In the genomic region with DNA sequence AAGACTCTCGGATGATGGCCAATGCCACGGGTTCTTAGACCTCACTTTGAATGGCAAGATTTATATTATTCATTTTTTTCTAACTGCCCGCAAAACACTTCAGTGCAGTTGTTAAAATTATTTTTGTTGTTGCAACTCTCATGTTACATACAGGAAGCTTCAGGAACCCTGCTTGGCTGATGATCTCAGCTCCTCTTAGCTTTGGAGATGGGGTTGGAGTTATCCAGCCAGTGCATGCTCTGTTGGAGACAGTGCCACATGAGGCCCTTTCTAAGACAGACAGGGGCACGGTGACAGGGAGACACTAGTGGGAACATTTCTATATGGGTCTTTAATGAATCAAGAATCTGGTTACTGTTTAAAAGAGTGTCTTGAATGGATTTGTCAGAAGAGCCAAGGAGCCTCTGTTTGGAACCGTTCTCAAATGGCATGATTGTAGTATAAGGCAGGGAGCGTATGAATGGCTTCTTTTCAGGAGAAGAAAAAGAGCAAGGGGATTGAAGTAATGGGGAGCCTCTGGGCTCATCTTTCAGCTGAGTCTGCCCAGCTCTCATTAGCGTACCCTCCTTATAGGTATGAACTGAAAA, we compare ENCODE assay signal across 1 cellular context.
TF ChIP-seq lines count a peak whose summit lies in the region.

No MANE protein-coding gene starts in this region.

TF ChIP-seq in GM12878, 131 proteins besides CTCF, POLR2A, EP300 and RAD21:
- no peak for TF ChIP-seq MTA3 (IDR thresholded peaks at IDR 0.05; ENCODE audit: borderline replicate concordance, low read length)
- no peak for TF ChIP-seq NRF1 (conservative IDR thresholded peaks at IDR 0.05; ENCODE audit: low read depth, low read length)
- TF ChIP-seq ZSCAN29 (IDR thresholded peaks at IDR 0.05) = no peak
- TF ChIP-seq SRF (IDR thresholded peaks at IDR 0.05; ENCODE audit: low read depth in 2 of 2, low read length in 2 of 2) = no peak
- TF ChIP-seq, protein P1, sequence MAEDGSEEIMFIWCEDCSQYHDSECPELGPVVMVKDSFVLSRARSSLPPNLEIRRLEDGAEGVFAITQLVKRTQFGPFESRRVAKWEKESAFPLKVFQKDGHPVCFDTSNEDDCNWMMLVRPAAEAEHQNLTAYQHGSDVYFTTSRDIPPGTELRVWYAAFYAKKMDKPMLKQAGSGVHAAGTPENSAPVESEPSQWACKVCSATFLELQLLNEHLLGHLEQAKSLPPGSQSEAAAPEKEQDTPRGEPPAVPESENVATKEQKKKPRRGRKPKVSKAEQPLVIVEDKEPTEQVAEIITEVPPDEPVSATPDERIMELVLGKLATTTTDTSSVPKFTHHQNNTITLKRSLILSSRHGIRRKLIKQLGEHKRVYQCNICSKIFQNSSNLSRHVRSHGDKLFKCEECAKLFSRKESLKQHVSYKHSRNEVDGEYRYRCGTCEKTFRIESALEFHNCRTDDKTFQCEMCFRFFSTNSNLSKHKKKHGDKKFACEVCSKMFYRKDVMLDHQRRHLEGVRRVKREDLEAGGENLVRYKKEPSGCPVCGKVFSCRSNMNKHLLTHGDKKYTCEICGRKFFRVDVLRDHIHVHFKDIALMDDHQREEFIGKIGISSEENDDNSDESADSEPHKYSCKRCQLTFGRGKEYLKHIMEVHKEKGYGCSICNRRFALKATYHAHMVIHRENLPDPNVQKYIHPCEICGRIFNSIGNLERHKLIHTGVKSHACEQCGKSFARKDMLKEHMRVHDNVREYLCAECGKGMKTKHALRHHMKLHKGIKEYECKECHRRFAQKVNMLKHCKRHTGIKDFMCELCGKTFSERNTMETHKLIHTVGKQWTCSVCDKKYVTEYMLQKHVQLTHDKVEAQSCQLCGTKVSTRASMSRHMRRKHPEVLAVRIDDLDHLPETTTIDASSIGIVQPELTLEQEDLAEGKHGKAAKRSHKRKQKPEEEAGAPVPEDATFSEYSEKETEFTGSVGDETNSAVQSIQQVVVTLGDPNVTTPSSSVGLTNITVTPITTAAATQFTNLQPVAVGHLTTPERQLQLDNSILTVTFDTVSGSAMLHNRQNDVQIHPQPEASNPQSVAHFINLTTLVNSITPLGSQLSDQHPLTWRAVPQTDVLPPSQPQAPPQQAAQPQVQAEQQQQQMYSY (CRISPR knock-in tag; IDR thresholded peaks at IDR 0.05) = no peak
- no peak for TF ChIP-seq JUNB (IDR thresholded peaks at IDR 0.05)
- TF ChIP-seq SREBF1 (IDR thresholded peaks at IDR 0.05; ENCODE audit: low read length) = no peak
- no peak for TF ChIP-seq SMARCA5 (IDR thresholded peaks at IDR 0.05)
- TF ChIP-seq RUNX3 (IDR thresholded peaks at IDR 0.05; ENCODE audit: low read length) = no peak
- TF ChIP-seq ASH2L (IDR thresholded peaks at IDR 0.05; ENCODE audit: borderline replicate concordance, low read depth) = no peak
- TF ChIP-seq, protein P2, sequence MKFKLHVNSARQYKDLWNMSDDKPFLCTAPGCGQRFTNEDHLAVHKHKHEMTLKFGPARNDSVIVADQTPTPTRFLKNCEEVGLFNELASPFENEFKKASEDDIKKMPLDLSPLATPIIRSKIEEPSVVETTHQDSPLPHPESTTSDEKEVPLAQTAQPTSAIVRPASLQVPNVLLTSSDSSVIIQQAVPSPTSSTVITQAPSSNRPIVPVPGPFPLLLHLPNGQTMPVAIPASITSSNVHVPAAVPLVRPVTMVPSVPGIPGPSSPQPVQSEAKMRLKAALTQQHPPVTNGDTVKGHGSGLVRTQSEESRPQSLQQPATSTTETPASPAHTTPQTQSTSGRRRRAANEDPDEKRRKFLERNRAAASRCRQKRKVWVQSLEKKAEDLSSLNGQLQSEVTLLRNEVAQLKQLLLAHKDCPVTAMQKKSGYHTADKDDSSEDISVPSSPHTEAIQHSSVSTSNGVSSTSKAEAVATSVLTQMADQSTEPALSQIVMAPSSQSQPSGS (IDR thresholded peaks at IDR 0.05; ENCODE audit: low read length) = no peak
- TF ChIP-seq GABPA (IDR thresholded peaks at IDR 0.05; ENCODE audit: low read depth) = no peak
- no peak for TF ChIP-seq ZBED1 (IDR thresholded peaks at IDR 0.05; ENCODE audit: borderline replicate concordance)
- TF ChIP-seq HDAC2 (IDR thresholded peaks at IDR 0.05) = no peak
- TF ChIP-seq, protein P3, sequence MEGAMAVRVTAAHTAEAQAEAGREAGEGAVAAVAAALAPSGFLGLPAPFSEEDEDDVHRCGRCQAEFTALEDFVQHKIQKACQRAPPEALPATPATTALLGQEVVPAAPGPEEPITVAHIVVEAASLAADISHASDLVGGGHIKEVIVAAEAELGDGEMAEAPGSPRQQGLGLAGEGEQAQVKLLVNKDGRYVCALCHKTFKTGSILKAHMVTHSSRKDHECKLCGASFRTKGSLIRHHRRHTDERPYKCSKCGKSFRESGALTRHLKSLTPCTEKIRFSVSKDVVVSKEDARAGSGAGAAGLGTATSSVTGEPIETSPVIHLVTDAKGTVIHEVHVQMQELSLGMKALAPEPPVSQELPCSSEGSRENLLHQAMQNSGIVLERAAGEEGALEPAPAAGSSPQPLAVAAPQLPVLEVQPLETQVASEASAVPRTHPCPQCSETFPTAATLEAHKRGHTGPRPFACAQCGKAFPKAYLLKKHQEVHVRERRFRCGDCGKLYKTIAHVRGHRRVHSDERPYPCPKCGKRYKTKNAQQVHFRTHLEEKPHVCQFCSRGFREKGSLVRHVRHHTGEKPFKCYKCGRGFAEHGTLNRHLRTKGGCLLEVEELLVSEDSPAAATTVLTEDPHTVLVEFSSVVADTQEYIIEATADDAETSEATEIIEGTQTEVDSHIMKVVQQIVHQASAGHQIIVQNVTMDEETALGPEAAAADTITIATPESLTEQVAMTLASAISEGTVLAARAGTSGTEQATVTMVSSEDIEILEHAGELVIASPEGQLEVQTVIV (IDR thresholded peaks at IDR 0.05; ENCODE audit: borderline replicate concordance, partially characterized antibody) = no peak
- TF ChIP-seq, protein P4, sequence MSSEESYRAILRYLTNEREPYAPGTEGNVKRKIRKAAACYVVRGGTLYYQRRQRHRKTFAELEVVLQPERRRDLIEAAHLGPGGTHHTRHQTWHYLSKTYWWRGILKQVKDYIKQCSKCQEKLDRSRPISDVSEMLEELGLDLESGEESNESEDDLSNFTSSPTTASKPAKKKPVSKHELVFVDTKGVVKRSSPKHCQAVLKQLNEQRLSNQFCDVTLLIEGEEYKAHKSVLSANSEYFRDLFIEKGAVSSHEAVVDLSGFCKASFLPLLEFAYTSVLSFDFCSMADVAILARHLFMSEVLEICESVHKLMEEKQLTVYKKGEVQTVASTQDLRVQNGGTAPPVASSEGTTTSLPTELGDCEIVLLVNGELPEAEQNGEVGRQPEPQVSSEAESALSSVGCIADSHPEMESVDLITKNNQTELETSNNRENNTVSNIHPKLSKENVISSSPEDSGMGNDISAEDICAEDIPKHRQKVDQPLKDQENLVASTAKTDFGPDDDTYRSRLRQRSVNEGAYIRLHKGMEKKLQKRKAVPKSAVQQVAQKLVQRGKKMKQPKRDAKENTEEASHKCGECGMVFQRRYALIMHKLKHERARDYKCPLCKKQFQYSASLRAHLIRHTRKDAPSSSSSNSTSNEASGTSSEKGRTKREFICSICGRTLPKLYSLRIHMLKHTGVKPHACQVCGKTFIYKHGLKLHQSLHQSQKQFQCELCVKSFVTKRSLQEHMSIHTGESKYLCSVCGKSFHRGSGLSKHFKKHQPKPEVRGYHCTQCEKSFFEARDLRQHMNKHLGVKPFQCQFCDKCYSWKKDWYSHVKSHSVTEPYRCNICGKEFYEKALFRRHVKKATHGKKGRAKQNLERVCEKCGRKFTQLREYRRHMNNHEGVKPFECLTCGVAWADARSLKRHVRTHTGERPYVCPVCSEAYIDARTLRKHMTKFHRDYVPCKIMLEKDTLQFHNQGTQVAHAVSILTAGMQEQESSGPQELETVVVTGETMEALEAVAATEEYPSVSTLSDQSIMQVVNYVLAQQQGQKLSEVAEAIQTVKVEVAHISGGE (CRISPR knock-in tag; IDR thresholded peaks at IDR 0.05) = no peak
- TF ChIP-seq FOXK2 (IDR thresholded peaks at IDR 0.05) = no peak
TF ChIP-seq in GM12878: peak in this region for 0.
